ENCODE assay signal across 1 cellular context in genomic region chr1:26961826-26962225, GRCh38.
TF ChIP-seq lines count a peak whose summit lies in the region.

No MANE protein-coding gene starts in this region.

TF ChIP-seq in HepG2, 621 proteins besides CTCF, POLR2A, EP300 and RAD21 (continued from another document and continues in another):
- TF ChIP-seq SP2 (CRISPR knock-in tag; IDR thresholded peaks at IDR 0.05) (no peak), FOXK1 (CRISPR knock-in tag; IDR thresholded peaks at IDR 0.05; ENCODE audit: borderline replicate concordance, low read depth) (peak; percentile 91; the same call in 1 of the 2 replicates), ZNF710 (CRISPR knock-in tag; IDR thresholded peaks at IDR 0.05; ENCODE audit: borderline replicate concordance) (peak; percentile 80; the same call in 1 of the 2 replicates), ZNF350 (CRISPR knock-in tag; IDR thresholded peaks at IDR 0.05; ENCODE audit: borderline replicate concordance, low read depth) (no peak), ZBTB40 (IDR thresholded peaks at IDR 0.05) (no peak), ZBTB40 (CRISPR knock-in tag; IDR thresholded peaks at IDR 0.05) (no peak; the same call in 1 of the 2 replicates), ZBTB7A (CRISPR knock-in tag; IDR thresholded peaks at IDR 0.05) (no peak), SP4 (CRISPR knock-in tag; IDR thresholded peaks at IDR 0.05) (no peak), ZNF782 (CRISPR knock-in tag; IDR thresholded peaks at IDR 0.05; ENCODE audit: borderline replicate concordance) (no peak), ZSCAN29 (CRISPR knock-in tag; conservative IDR thresholded peaks at IDR 0.05) (no peak), MLX (CRISPR knock-in tag; IDR thresholded peaks at IDR 0.05) (peak; percentile 31; the same call in 1 of the 2 replicates), SMAD1 (CRISPR knock-in tag; IDR thresholded peaks at IDR 0.05; ENCODE audit: borderline replicate concordance, low read depth) (no peak), ZNF280B (CRISPR knock-in tag; IDR thresholded peaks at IDR 0.05; ENCODE audit: borderline replicate concordance) (no peak), ZNF616 (CRISPR knock-in tag; IDR thresholded peaks at IDR 0.05; ENCODE audit: low read depth) (no peak), TCF7 (IDR thresholded peaks at IDR 0.05; ENCODE audit: low read depth) (no peak), MEF2D (CRISPR knock-in tag; IDR thresholded peaks at IDR 0.05) (peak; percentile 85), ZFP91 (CRISPR knock-in tag; IDR thresholded peaks at IDR 0.05; ENCODE audit: borderline replicate concordance) (no peak), REXO4 (CRISPR knock-in tag; IDR thresholded peaks at IDR 0.05; ENCODE audit: borderline replicate concordance) (no peak), ZSCAN31 (CRISPR knock-in tag; IDR thresholded peaks at IDR 0.05; ENCODE audit: low read depth) (no peak), REST (IDR thresholded peaks at IDR 0.05; ENCODE audit: borderline replicate concordance in 1 of 2, low read depth in 1 of 2, low read length in 2 of 2) (no peak), ZNF598 (CRISPR knock-in tag; IDR thresholded peaks at IDR 0.05; ENCODE audit: borderline replicate concordance) (no peak), MZF1 (CRISPR knock-in tag; IDR thresholded peaks at IDR 0.05; ENCODE audit: borderline replicate concordance) (no peak), ZNF441 (CRISPR knock-in tag; IDR thresholded peaks at IDR 0.05; ENCODE audit: borderline replicate concordance) (0 out of 2 replicates have a peak, but pooled peaks have one; percentile 13), CERS6 (CRISPR knock-in tag; IDR thresholded peaks at IDR 0.05) (no peak), ZNF468 (CRISPR knock-in tag; IDR thresholded peaks at IDR 0.05) (no peak), ZBTB49 (CRISPR knock-in tag; IDR thresholded peaks at IDR 0.05; ENCODE audit: borderline replicate concordance) (no peak), ZNF577 (CRISPR knock-in tag; IDR thresholded peaks at IDR 0.05; ENCODE audit: borderline replicate concordance, low read depth) (no peak), FOXM1 (CRISPR knock-in tag; IDR thresholded peaks at IDR 0.05) (no peak), ZNF124 (CRISPR knock-in tag; IDR thresholded peaks at IDR 0.05) (no peak), ZBTB25 (CRISPR knock-in tag; IDR thresholded peaks at IDR 0.05) (0 out of 2 replicates have a peak, but pooled peaks have one; percentile 29), ZFX (CRISPR knock-in tag; IDR thresholded peaks at IDR 0.05; ENCODE audit: low read depth) (peak; percentile 17; the same call in 1 of the 2 replicates), ZBTB7B (CRISPR knock-in tag; IDR thresholded peaks at IDR 0.05) (peak; percentile 56; the same call in 1 of the 2 replicates)
